ENCODE assay signal across 11 cellular contexts in genomic region chr4:10664408-10664807, GRCh38. TPM values are rescaled to one million over a fixed set of nuclear protein-coding genes. Genes with fewer than 3 reads are reported as not detected.
A peak's percentile ranks its signal among the peaks of the same experiment; 100 is the strongest.
DNase-seq lines count a peak whose midpoint lies in the region; ATAC-seq and TF ChIP-seq lines count a peak whose summit lies in the region.
"Had no signal": no experiment of that assay in that cellular context is flagged by ENCODE, and none has a peak within 500 bp of the region (broad histone marks: within the 10 kb centered on the region; RNA-seq: fewer than 3 reads in every experiment).

No MANE protein-coding gene starts in this region.

- peaks cover 10% of the 10 kb centered on the region for H3K4me1 Mint-ChIP-seq in osteocyte (ENCODE audit: unreplicated experiment)

- H3K9ac ChIP-seq in Loucy (ENCODE audit: low read depth, low read length, poor library complexity, severe bottlenecking) (no peak overlapping the region), fibroblast of lung (ENCODE audit: insufficient read depth, low read length) (no peak overlapping the region)

- H3K27ac ChIP-seq in fibroblast of lung (ENCODE audit: insufficient read depth, low read length), result no peak overlapping the region
- no peak overlapping the region for H3K27ac ChIP-seq in esophagus muscularis mucosa (replicated peaks in 1 of 4)

- no peaks in the 10 kb centered on the region for H3K79me2 ChIP-seq in Loucy (ENCODE audit: insufficient read depth, low read length)
- no peaks in the 10 kb centered on the region for H3K79me2 ChIP-seq in fibroblast of lung (ENCODE audit: control insufficient read depth, insufficient read depth, low read length)

- no peak for TF ChIP-seq POLR2A in esophagus muscularis mucosa (IDR thresholded peaks at IDR 0.05; ENCODE audit: low read depth)

- H4K20me1 ChIP-seq in Loucy (ENCODE audit: insufficient read depth, low read length, poor library complexity, severe bottlenecking) (no peaks in the 10 kb centered on the region), fibroblast of lung (ENCODE audit: control insufficient read depth, extremely low read depth, insufficient read depth, low read length) (no peaks in the 10 kb centered on the region)

- peak overlapping the region; percentile 58 for H3K27ac Mint-ChIP-seq in osteocyte (ENCODE audit: unreplicated experiment)
- H3K27ac Mint-ChIP-seq: activated CD4-positive, alpha-beta memory T cell treated with anti-CD3 and anti-CD28 coated beads for 36 hours; dendritic cell treated with granulocyte-macrophage colony-stimulating factor and Interleukin-4, amounts not matched to agents 40 ng/mL and 50 ng/mL, for 4 days had no signal

- H3K4me1 ChIP-seq in Loucy (ENCODE audit: insufficient read depth, low read length, poor library complexity, severe bottlenecking) (peaks cover 42% of the 10 kb centered on the region), fibroblast of lung (ENCODE audit: control insufficient read depth, extremely low read depth, insufficient read depth, low read length) (no peaks in the 10 kb centered on the region), esophagus muscularis mucosa (peaks cover 0 to 10% (median 7%) of the 10 kb centered on the region in 4 donors)

- no peaks in the 10 kb centered on the region for H3K9me3 ChIP-seq in Loucy (ENCODE audit: insufficient read depth, low read depth, low read length)
- no peaks in the 10 kb centered on the region for H3K9me3 ChIP-seq in fibroblast of lung (ENCODE audit: control insufficient read depth, insufficient read depth, low read depth, low read length)
- H3K9me3 ChIP-seq in esophagus muscularis mucosa, result no peaks in the 10 kb centered on the region

- H3K9me3 Mint-ChIP-seq in osteocyte (ENCODE audit: unreplicated experiment), result no peaks in the 10 kb centered on the region
- H3K9me3 Mint-ChIP-seq: activated CD4-positive, alpha-beta memory T cell treated with anti-CD3 and anti-CD28 coated beads for 36 hours; dendritic cell treated with granulocyte-macrophage colony-stimulating factor and Interleukin-4, amounts not matched to agents 40 ng/mL and 50 ng/mL, for 4 days had no signal

- TF ChIP-seq EP300 in esophagus muscularis mucosa (IDR thresholded peaks at IDR 0.05), result no peak

- TF ChIP-seq CTCF in Loucy (conservative IDR thresholded peaks at IDR 0.05; ENCODE audit: low read length) (no peak), fibroblast of lung (conservative IDR thresholded peaks at IDR 0.05 in 1 of 2, IDR thresholded peaks at IDR 0.05 in 1 of 2; ENCODE audit: low read depth in 1 of 2, low read length in 2 of 2) (no peak), osteocyte (IDR thresholded peaks at IDR 0.05) (no peak), esophagus muscularis mucosa (IDR thresholded peaks at IDR 0.05) (no peak)

- ATAC-seq in GM18867 (IDR thresholded peaks at IDR 0.05; ENCODE audit: unreplicated experiment) (no peak), GM21381 (IDR thresholded peaks at IDR 0.05; ENCODE audit: unreplicated experiment) (no peak)

- peak overlapping the region; percentile 39; the same call in 1 of the 2 replicates for H2AFZ ChIP-seq in Loucy (ENCODE audit: low read length)
- no peak overlapping the region for H2AFZ ChIP-seq in fibroblast of lung (ENCODE audit: low read length)

- no peaks in the 10 kb centered on the region for H3K36me3 ChIP-seq in Loucy (ENCODE audit: insufficient read depth, low read length)
- H3K36me3 ChIP-seq in fibroblast of lung (ENCODE audit: control insufficient read depth, insufficient read depth, low read length), result no peaks in the 10 kb centered on the region
- no peaks in the 10 kb centered on the region for H3K36me3 ChIP-seq in esophagus muscularis mucosa

- intact Hi-C loops in esophagus muscularis mucosa (cut with DNase I), result no loop called here

- peaks cover 20% of the 10 kb centered on the region for H3K27me3 Mint-ChIP-seq in osteocyte (ENCODE audit: unreplicated experiment)

- H3K4me3 ChIP-seq in Loucy (ENCODE audit: low read length, poor library complexity, severe bottlenecking) (peak overlapping the region; percentile 1), fibroblast of lung (replicated peaks in 1 of 4; ENCODE audit: control extremely low read depth in 1 of 4, insufficient read depth in 1 of 4, low read depth in 3 of 4, low read length in 4 of 4) (no peak overlapping the region), esophagus muscularis mucosa (no peak overlapping the region)

- WGBS in esophagus muscularis mucosa, result 34% methylated on average over 4 of the region's 5 CpGs

- H3K9me2 ChIP-seq in Loucy (replicated peaks; ENCODE audit: low read depth, low read length), result no peaks in the 10 kb centered on the region

- H3K4me2 ChIP-seq in Loucy (ENCODE audit: low read depth, low read length, poor library complexity, severe bottlenecking) (peak overlapping the region; percentile 28), fibroblast of lung (ENCODE audit: extremely low read depth, insufficient read depth, low read length) (no peak overlapping the region)

- H3F3A ChIP-seq in Loucy (ENCODE audit: low read depth), result no peaks in the 10 kb centered on the region

- H3K36me3 Mint-ChIP-seq in osteocyte (ENCODE audit: unreplicated experiment), result no peaks in the 10 kb centered on the region
- H3K36me3 Mint-ChIP-seq: activated CD4-positive, alpha-beta memory T cell treated with anti-CD3 and anti-CD28 coated beads for 36 hours had no signal

- DNase-seq in EH (ENCODE audit: low read depth) (peak; percentile 76), fibroblast of lung (ENCODE audit: low read depth in 2 of 2) (peak; percentile 90 to 96), osteocyte (ENCODE audit: extremely low spot score, unreplicated experiment) (no peak), NCI-H1105 treated with DMSO at 0.1 percent for 48 hours (lab: John Stamatoyannopoulos, UW) (no peak), esophagus muscularis mucosa (ENCODE audit: extremely low spot score) (no peak)
- DNase-seq: activated CD4-positive, alpha-beta memory T cell treated with anti-CD3 and anti-CD28 coated beads for 36 hours; DND-41 had no signal

- no peaks in the 10 kb centered on the region for H3K27me3 ChIP-seq in Loucy (ENCODE audit: insufficient read depth, low read length, poor library complexity, severe bottlenecking)
- H3K27me3 ChIP-seq in fibroblast of lung (ENCODE audit: control insufficient read depth, insufficient read depth, low read length), result peaks cover 4% of the 10 kb centered on the region
- H3K27me3 ChIP-seq in esophagus muscularis mucosa, result no peaks in the 10 kb centered on the region

- no peak overlapping the region for H3K4me3 Mint-ChIP-seq in osteocyte (ENCODE audit: unreplicated experiment)
- H3K4me3 Mint-ChIP-seq: activated CD4-positive, alpha-beta memory T cell treated with anti-CD3 and anti-CD28 coated beads for 36 hours; dendritic cell treated with granulocyte-macrophage colony-stimulating factor and Interleukin-4, amounts not matched to agents 40 ng/mL and 50 ng/mL, for 4 days had no signal

RNA-seq across cellular contexts. Expression of gene CLNK, which starts 20.2 kb away (rescaled TPM):
- total RNA-seq in fibroblast of lung (not detected in 2 replicates), osteocyte (not detected in 2 replicates), esophagus muscularis mucosa (not detected)
- polyA plus RNA-seq in fibroblast of lung, result not detected in 2 replicates
- not detected in 2 replicates for polyA plus RNA-seq in fibroblast of lung (2012)
- polyA minus RNA-seq in fibroblast of lung (ENCODE audit: low replicate concordance), result not detected in 2 replicates
- total RNA-seq: activated CD4-positive, alpha-beta memory T cell treated with anti-CD3 and anti-CD28 coated beads for 36 hours had no signal

Comparison
In these comparisons a context has a peak if more than half of its experiments do, and no peak if none do; other contexts are left out.
1. DNase-seq: peak in EH (single experiment) and fibroblast of lung (2 of 2); none in osteocyte (single experiment), NCI-H1105 treated with DMSO at 0.1 percent for 48 hours (single experiment) and esophagus muscularis mucosa (single experiment).